Comparison of ENCODE assay signal across 21 cellular contexts in genomic region chr1:1072299-1072848, GRCh38. TPM values are rescaled to one million over a fixed set of nuclear protein-coding genes. Genes with fewer than 3 reads are reported as not detected.
DNase-seq lines count a peak whose midpoint lies in the region; ATAC-seq and TF ChIP-seq lines count a peak whose summit lies in the region.
"Had no signal": no experiment of that assay in that cellular context is flagged by ENCODE, and none has a peak within 500 bp of the region (broad histone marks: within the 10 kb centered on the region; RNA-seq: fewer than 3 reads in every experiment).

No MANE protein-coding gene starts in this region.

- CTCF ChIA-PET in Calu3 (lab: Charles Lee) = no interaction called here
- CTCF ChIA-PET in HEK293 (lab: Yijun Ruan, JAX) = interaction anchor here (0.7 to 1.9 kb wide), 2 partner anchors 11 to 13 kb away, joined by 3 to 7 read pairs; no protein-coding TSS in a partner anchor
- CTCF ChIA-PET in activated CD8-positive, alpha-beta memory T cell treated with anti-CD3 and anti-CD28 coated beads, Interleukin-2, amount 10 ng/mL, durations not matched to agents 7 days and 5 days (lab: Charles Lee) = interaction anchor here (1.5 kb wide), 1 partner anchor 13 kb away, joined by 4 read pairs; no protein-coding TSS in a partner anchor
- CTCF ChIA-PET in HEK293T (lab: Yijun Ruan, JAX) = interaction anchor here (0.8 kb wide), 1 partner anchor 88 kb away, joined by 3 read pairs; no protein-coding TSS in a partner anchor

- H3K4me3 ChIP-seq in HEK293 (ENCODE audit: low read depth, low read length) (no peak overlapping the region), esophagus (ENCODE audit: low read depth in 1 of 2, low read length in 2 of 2) (peak overlapping the region; percentile 43 to 55), osteoblast (ENCODE audit: insufficient read depth, low read length) (no peak overlapping the region)

- TF ChIP-seq CTCF in Calu3 (IDR thresholded peaks at IDR 0.05; ENCODE audit: unreplicated experiment) (no peak), HEK293 (tag by site-specific recombination; IDR thresholded peaks at IDR 0.05) (no peak), osteoblast (IDR thresholded peaks at IDR 0.05; ENCODE audit: extremely low read depth, low read depth, low read length) (no peak)

- 75 to 79% methylated on average over 18 to 21 of the region's 21 CpGs for WGBS in esophagus, 2 donors

- peaks cover 0 to 3% of the 10 kb centered on the region in 2 donors for H3K27me3 ChIP-seq in esophagus (ENCODE audit: control insufficient read depth in 1 of 2, insufficient read depth in 2 of 2, low read length in 2 of 2)
- peaks cover 11% of the 10 kb centered on the region for H3K27me3 ChIP-seq in osteoblast (ENCODE audit: insufficient read depth, low read length)
- H3K27me3 ChIP-seq: BE2C had no signal

- no peak for ATAC-seq in activated CD8-positive, alpha-beta memory T cell treated with anti-CD3 and anti-CD28 coated beads, Interleukin-2, amount 10 ng/mL, durations not matched to agents 7 days and 5 days
- ATAC-seq in GM21619 (IDR thresholded peaks at IDR 0.05; ENCODE audit: unreplicated experiment) = no peak

- H3K4me1 ChIP-seq in HEK293 (ENCODE audit: control insufficient read depth, insufficient read depth, low read length) = no peaks in the 10 kb centered on the region
- H3K4me1 ChIP-seq in esophagus (ENCODE audit: control insufficient read depth in 2 of 2, insufficient read depth in 2 of 2, low read length in 1 of 2) = peaks cover 2 to 30% of the 10 kb centered on the region in 2 donors
- H3K4me1 ChIP-seq in osteoblast (ENCODE audit: insufficient read depth, low read length) = no peaks in the 10 kb centered on the region
- H3K4me1 ChIP-seq: BE2C had no signal

- peak overlapping the region; percentile 88 for H3K27ac Mint-ChIP-seq in Calu3 (ENCODE audit: unreplicated experiment)
- H3K27ac Mint-ChIP-seq in activated CD8-positive, alpha-beta memory T cell treated with anti-CD3 and anti-CD28 coated beads, Interleukin-2, amount 10 ng/mL, durations not matched to agents 7 days and 5 days = no peak overlapping the region
- H3K27ac Mint-ChIP-seq: HFFc6 had no signal

- no peaks in the 10 kb centered on the region for H3K27me3 Mint-ChIP-seq in Calu3 (ENCODE audit: unreplicated experiment)
- peaks cover 5% of the 10 kb centered on the region for H3K27me3 Mint-ChIP-seq in activated CD8-positive, alpha-beta memory T cell treated with anti-CD3 and anti-CD28 coated beads, Interleukin-2, amount 10 ng/mL, durations not matched to agents 7 days and 5 days

- no peaks in the 10 kb centered on the region for H3K79me2 ChIP-seq in osteoblast (ENCODE audit: insufficient read depth, low read length)

- no peaks in the 10 kb centered on the region for H3K9me3 ChIP-seq in HEK293 (ENCODE audit: control insufficient read depth, insufficient read depth, low read depth, low read length)
- H3K9me3 ChIP-seq in esophagus (ENCODE audit: control insufficient read depth in 2 of 2, insufficient read depth in 1 of 2, low read depth in 1 of 2, low read length in 1 of 2) = peaks cover 0 to 5% of the 10 kb centered on the region in 2 donors
- no peaks in the 10 kb centered on the region for H3K9me3 ChIP-seq in osteoblast (ENCODE audit: low read depth, low read length)
- H3K9me3 ChIP-seq: BE2C had no signal

- DNase-seq in Calu3 (no peak), osteoblast (ENCODE audit: insufficient read length, low spot score, missing footprints) (peak; percentile 90), HEK293T (ENCODE audit: extremely low spot score) (no peak)
- no peak for DNase-seq in activated CD8-positive, alpha-beta memory T cell treated with anti-CD3 and anti-CD28 coated beads, Interleukin-2, amount 10 ng/mL, durations not matched to agents 7 days and 5 days
- DNase-seq: BE2C, DMS79, HFFc6, KBM-7, NCI-H1092 treated with DMSO at 0.1 percent for 48 hours, NCI-H146, NCI-H2029 treated with DMSO at 0.1 percent for 48 hours, NCI-H2171, NCI-H526, OCI-M1, SHP77 had no signal

- H3K4me1 Mint-ChIP-seq in Calu3 (ENCODE audit: low read depth, unreplicated experiment) = peaks cover 8% of the 10 kb centered on the region
- peaks cover 4% of the 10 kb centered on the region for H3K4me1 Mint-ChIP-seq in activated CD8-positive, alpha-beta memory T cell treated with anti-CD3 and anti-CD28 coated beads, Interleukin-2, amount 10 ng/mL, durations not matched to agents 7 days and 5 days

- H2AFZ ChIP-seq in osteoblast (ENCODE audit: low read length) = no peak overlapping the region

- peak overlapping the region; percentile 63 for H3K4me3 Mint-ChIP-seq in Calu3 (ENCODE audit: low read depth, unreplicated experiment)
- H3K4me3 Mint-ChIP-seq in activated CD8-positive, alpha-beta memory T cell treated with anti-CD3 and anti-CD28 coated beads, Interleukin-2, amount 10 ng/mL, durations not matched to agents 7 days and 5 days = no peak overlapping the region
- H3K4me3 Mint-ChIP-seq: HFFc6 had no signal

- no peak overlapping the region for H3K27ac ChIP-seq in HEK293 (ENCODE audit: extremely low read depth, low read depth, low read length)
- peak overlapping the region; percentile 87 to 96 for H3K27ac ChIP-seq in esophagus (ENCODE audit: low read depth in 2 of 2, low read length in 1 of 2)
- no peak overlapping the region for H3K27ac ChIP-seq in osteoblast (ENCODE audit: low read depth, low read length)

- H3K36me3 ChIP-seq in HEK293 (ENCODE audit: control insufficient read depth in 2 of 2, insufficient read depth in 1 of 2, low read length in 2 of 2) (no peaks in the 10 kb centered on the region), esophagus (ENCODE audit: control insufficient read depth in 2 of 2, insufficient read depth in 2 of 2, low read length in 1 of 2) (peaks cover 0 to 7% of the 10 kb centered on the region in 2 donors), osteoblast (ENCODE audit: insufficient read depth, low read length) (no peaks in the 10 kb centered on the region)
- H3K36me3 ChIP-seq: BE2C had no signal

- no peaks in the 10 kb centered on the region for H3K9me3 Mint-ChIP-seq in Calu3 (ENCODE audit: low read depth, unreplicated experiment)
- no peaks in the 10 kb centered on the region for H3K9me3 Mint-ChIP-seq in activated CD8-positive, alpha-beta memory T cell treated with anti-CD3 and anti-CD28 coated beads, Interleukin-2, amount 10 ng/mL, durations not matched to agents 7 days and 5 days (ENCODE audit: low read depth)
- H3K9me3 Mint-ChIP-seq: HFFc6 had no signal

- H3K4me2 ChIP-seq in osteoblast (ENCODE audit: insufficient read depth, low read length) = no peak overlapping the region

- POLR2A ChIA-PET in HEK293 (lab: Yijun Ruan, JAX) (interaction anchor here (0.6 kb wide), 1 partner anchor 85 kb away, joined by 3 read pairs; no protein-coding TSS in a partner anchor), HEK293T (lab: Yijun Ruan, JAX) (no interaction called here)

- no peaks in the 10 kb centered on the region for H4K20me1 ChIP-seq in osteoblast (ENCODE audit: insufficient read depth, low read length)

- intact Hi-C loops in Calu3 (cut with micrococcal nuclease; ENCODE audit: unreplicated experiment) = loop anchor here (5.0 kb wide), 1 partner anchor 45 kb away; the partner anchor contains the start of gene C1orf159

- H3K36me3 Mint-ChIP-seq in Calu3 (ENCODE audit: insufficient read depth, unreplicated experiment) = peaks cover 66% of the 10 kb centered on the region
- H3K36me3 Mint-ChIP-seq in activated CD8-positive, alpha-beta memory T cell treated with anti-CD3 and anti-CD28 coated beads, Interleukin-2, amount 10 ng/mL, durations not matched to agents 7 days and 5 days = no peaks in the 10 kb centered on the region

- BruUV-seq in Calu3 (replicated peaks; lab: Mats Ljungman, UMichigan) = no TSS peak

TF ChIP-seq in HEK293, 187 proteins besides CTCF, POLR2A, EP300 and RAD21 (continues in another document):
- TF ChIP-seq ZNF221 (tag by site-specific recombination; IDR thresholded peaks at IDR 0.05; ENCODE audit: borderline replicate concordance) (no peak), GLIS1 (tag by site-specific recombination; IDR thresholded peaks at IDR 0.05) (peak; percentile 28; the same call in 1 of the 2 replicates), TCF7L2 (IDR thresholded peaks at IDR 0.05; ENCODE audit: borderline replicate concordance, low read depth, low read length) (no peak), ZNF529 (tag by site-specific recombination; IDR thresholded peaks at IDR 0.05; ENCODE audit: insufficient replicate concordance) (no peak)

TF ChIP-seq in HEK293T, 16 proteins besides CTCF, POLR2A, EP300 and RAD21:
- TF ChIP-seq SP1 (IDR thresholded peaks at IDR 0.05) (no peak), HDGF (IDR thresholded peaks at IDR 0.05; ENCODE audit: borderline replicate concordance) (no peak), FOXM1 (IDR thresholded peaks at IDR 0.05; ENCODE audit: borderline replicate concordance) (no peak)

RNA-seq across cellular contexts. Expression of gene RNF223, which starts 1.7 kb away (rescaled TPM):
- total RNA-seq in Calu3 (2022) = 5.0 and 5.6 TPM in 2 replicates
- 10 to 100 TPM; 28.2 to 44.2 TPM for polyA plus RNA-seq in esophagus
- not detected in 2 replicates for total RNA-seq in osteoblast
- total RNA-seq in activated CD8-positive, alpha-beta memory T cell treated with anti-CD3 and anti-CD28 coated beads, Interleukin-2, amount 10 ng/mL, durations not matched to agents 7 days and 5 days = not detected
- total RNA-seq: A673, H4, HFFc6, RPMI7951 had no signal

RNA-seq across cellular contexts. Expression of gene C1orf159, which starts 43.5 kb away (rescaled TPM):
- total RNA-seq in Calu3 (2022) = 32.4 and 34.7 TPM in 2 replicates
- 10 to 100 TPM; 13.0 to 27.5 TPM for polyA plus RNA-seq in esophagus
- total RNA-seq in osteoblast = 5.4 and 8.5 TPM in 2 replicates
- total RNA-seq in activated CD8-positive, alpha-beta memory T cell treated with anti-CD3 and anti-CD28 coated beads, Interleukin-2, amount 10 ng/mL, durations not matched to agents 7 days and 5 days = 10 to 100 TPM; 22.9 to 23.6 TPM

RNA-seq across cellular contexts. Expression of gene AGRN, which starts 52.5 kb away (rescaled TPM):
- total RNA-seq in Calu3 (2022) (446 and 552 TPM in 2 replicates), osteoblast (14.7 and 30.0 TPM in 2 replicates)
- polyA plus RNA-seq in esophagus = 10 to 100 TPM; 17.0 to 40.6 TPM
- 10 to 100 TPM; 29.3 to 32.8 TPM for total RNA-seq in activated CD8-positive, alpha-beta memory T cell treated with anti-CD3 and anti-CD28 coated beads, Interleukin-2, amount 10 ng/mL, durations not matched to agents 7 days and 5 days

RNA-seq across cellular contexts. Expression of gene ISG15, which starts 59.1 kb away (rescaled TPM):
- total RNA-seq in Calu3 (2022) (165 and 522 TPM in 2 replicates), osteoblast (55.4 and 90.5 TPM in 2 replicates)
- 10 to 100 TPM; 17.8 to 40.7 TPM for polyA plus RNA-seq in esophagus
- total RNA-seq in activated CD8-positive, alpha-beta memory T cell treated with anti-CD3 and anti-CD28 coated beads, Interleukin-2, amount 10 ng/mL, durations not matched to agents 7 days and 5 days = 100 to 1,000 TPM; 432 to 986 TPM

Comparison
In these comparisons a context has a peak if more than half of its experiments do, and no peak if none do; other contexts are left out.
1. H3K27ac ChIP-seq: peak in esophagus (2 of 2); none in HEK293 (single experiment) and osteoblast (single experiment).
2. H3K4me3 ChIP-seq: peak in esophagus (2 of 2); none in HEK293 (single experiment) and osteoblast (single experiment).
3. RNA of gene AGRN, which starts 52.5 kb away (total RNA-seq): 446 to 552 TPM in Calu3; 29.3 to 32.8 TPM in activated CD8-positive, alpha-beta memory T cell treated with anti-CD3 and anti-CD28 coated beads, Interleukin-2, amount 10 ng/mL, durations not matched to agents 7 days and 5 days and 14.7 to 30.0 TPM in osteoblast; every median in the first group is over 10 times any median in the second.